14 cellular contexts compared by ENCODE assay signal in genomic region chr1:185404864-185405568, GRCh38.
DNase-seq lines count a peak whose midpoint lies in the region; ATAC-seq and TF ChIP-seq lines count a peak whose summit lies in the region.
"Had no signal": no experiment of that assay in that cellular context is flagged by ENCODE, and none has a peak within 500 bp of the region (broad histone marks: within the 10 kb centered on the region; RNA-seq: fewer than 3 reads in every experiment).

No MANE protein-coding gene starts in this region.

- no peak overlapping the region for H4K8ac ChIP-seq in IMR-90 (ENCODE audit: low read depth in 2 of 2, low read length in 2 of 2)

- H2AK9ac ChIP-seq in IMR-90 (replicated peaks; ENCODE audit: low read depth, low read length, poor library complexity), result no peak overlapping the region

- no peak overlapping the region for H3K23ac ChIP-seq in IMR-90 (ENCODE audit: low read depth, low read length)

- no peak overlapping the region for H3K4me3 ChIP-seq in IMR-90 (ENCODE audit: insufficient read depth, low read depth, low read length)
- H3K4me3 ChIP-seq in PC-9, result no peak overlapping the region
- no peak overlapping the region for H3K4me3 ChIP-seq in neutrophil (ENCODE audit: low read depth in 1 of 2, low read length in 1 of 2)
- H3K4me3 ChIP-seq: BLaER1 treated with 17β-estradiol and CSF1 and Interleukin-3, amounts not matched to agents 10 nM and 100 nM; cardiac muscle cell had no signal

- in situ Hi-C loops in IMR-90 (cut with MboI; ENCODE audit: low sequenced_read_pairs), result no loop called here

- no peak overlapping the region for H3K14ac ChIP-seq in IMR-90 (replicated peaks; ENCODE audit: low read depth, low read length)

- H3K4me1 ChIP-seq in IMR-90 (ENCODE audit: control insufficient read depth, insufficient read depth, low read length), result peaks cover 6% of the 10 kb centered on the region
- H3K4me1 ChIP-seq in PC-9 (replicated peaks; ENCODE audit: insufficient read depth), result no peaks in the 10 kb centered on the region
- H3K4me1 ChIP-seq in neutrophil (ENCODE audit: control insufficient read depth in 1 of 2, insufficient read depth in 1 of 2, low read depth in 1 of 2, low read length in 1 of 2), result peaks cover 37 to 39% of the 10 kb centered on the region in 2 experiments

- H2BK20ac ChIP-seq in IMR-90 (ENCODE audit: low read depth, low read length), result no peak overlapping the region

- BruUV-seq in IMR-90 (replicated peaks; lab: Mats Ljungman, UMichigan) (no TSS peak), PC-9 (replicated peaks; lab: Mats Ljungman, UMichigan) (no TSS peak)

- ATAC-seq in IMR-90 (ENCODE audit: low read depth), result no peak
- ATAC-seq in GM21529 (IDR thresholded peaks at IDR 0.05; ENCODE audit: unreplicated experiment), result no peak

- no peaks in the 10 kb centered on the region for H3K79me2 ChIP-seq in PC-9 (ENCODE audit: low read depth)

- intact Hi-C loops in IMR-90 (cut with micrococcal nuclease) (loop anchor here (5.0 kb wide), 1 partner anchor 88 kb away; the partner anchor contains the start of gene IVNS1ABP), PC-9 (cut with micrococcal nuclease; ENCODE audit: unreplicated experiment) (no loop called here)

- DNase-seq in IMR-90 (no peak), PC-9 (no peak), epithelial cell of prostate (ENCODE audit: low read depth, low spot score) (no peak), NCI-H69 (lab: John Stamatoyannopoulos, UW) (no peak), SHP77 (lab: John Stamatoyannopoulos, UW) (no peak), occipital lobe (lab: John Stamatoyannopoulos, UW) (no peak)
- DNase-seq: effector CD8-positive, alpha-beta T cell; MM.1S; NCI-H2107; SIG-M5 had no signal

- H3K27me3 ChIP-seq in IMR-90 (ENCODE audit: control insufficient read depth, insufficient read depth, low read length) (no peaks in the 10 kb centered on the region), PC-9 (ENCODE audit: insufficient read depth, low read depth) (no peaks in the 10 kb centered on the region), neutrophil (no peaks in the 10 kb centered on the region)
- H3K27me3 ChIP-seq: BLaER1 treated with 17β-estradiol and CSF1 and Interleukin-3, amounts not matched to agents 10 nM and 100 nM; cardiac muscle cell had no signal

- no peak overlapping the region; the same call in 1 of the 2 replicates for H3K18ac ChIP-seq in IMR-90 (ENCODE audit: low read depth, low read length)

- no peak overlapping the region for H3K9ac ChIP-seq in IMR-90 (ENCODE audit: low read depth, low read length)
- H3K9ac ChIP-seq: BLaER1 treated with 17β-estradiol and CSF1 and Interleukin-3, amounts not matched to agents 10 nM and 100 nM had no signal

- dilution Hi-C loops in IMR-90 (cut with HindIII; ENCODE audit: low sequenced_read_pairs, unreplicated experiment), result no loop called here

- no peak overlapping the region for H2AFZ ChIP-seq in IMR-90 (replicated peaks; ENCODE audit: low read length, poor library complexity)
- H2AFZ ChIP-seq in PC-9, result peak overlapping the region; percentile 20; the same call in 1 of the 2 replicates

- no peaks in the 10 kb centered on the region for H3F3A ChIP-seq in PC-9 (ENCODE audit: insufficient read depth, low read depth)

- no peaks in the 10 kb centered on the region for H4K20me1 ChIP-seq in IMR-90 (ENCODE audit: insufficient read depth, low read length)
- no peaks in the 10 kb centered on the region for H4K20me1 ChIP-seq in PC-9 (ENCODE audit: insufficient read depth)
- H4K20me1 ChIP-seq: BLaER1 treated with 17β-estradiol and CSF1 and Interleukin-3, amounts not matched to agents 10 nM and 100 nM had no signal

- H4K91ac ChIP-seq in IMR-90 (ENCODE audit: insufficient read depth, low read depth, low read length), result no peak overlapping the region

- no peak overlapping the region for H2AK5ac ChIP-seq in IMR-90 (ENCODE audit: low read depth, low read length)

- no peaks in the 10 kb centered on the region for H3K79me1 ChIP-seq in IMR-90 (ENCODE audit: low read depth in 1 of 2, low read length in 2 of 2)

- TF ChIP-seq CTCF in IMR-90 (conservative IDR thresholded peaks at IDR 0.05; ENCODE audit: low read depth, low read length) (no peak), PC-9 (conservative IDR thresholded peaks at IDR 0.05) (no peak), neutrophil (IDR thresholded peaks at IDR 0.05) (no peak)

- no peak overlapping the region for H3K56ac ChIP-seq in IMR-90 (ENCODE audit: extremely low read depth, insufficient read depth, low read length)

- H3K4ac ChIP-seq in IMR-90 (ENCODE audit: low read depth, low read length), result no peak overlapping the region

- no peak overlapping the region for H2BK120ac ChIP-seq in IMR-90 (ENCODE audit: low read depth, low read length)

- no peaks in the 10 kb centered on the region for H3K36me3 ChIP-seq in IMR-90 (ENCODE audit: control insufficient read depth, insufficient read depth, low read length)
- H3K36me3 ChIP-seq in PC-9 (ENCODE audit: low read depth), result no peaks in the 10 kb centered on the region
- no peaks in the 10 kb centered on the region for H3K36me3 ChIP-seq in neutrophil
- H3K36me3 ChIP-seq: BLaER1 treated with 17β-estradiol and CSF1 and Interleukin-3, amounts not matched to agents 10 nM and 100 nM; cardiac muscle cell had no signal

- no CpG with 5 or more reads among the region's 7 CpGs for WGBS in IMR-90 (ENCODE audit: extremely low coverage in 2 of 2, insufficient read length in 1 of 2), 2 experiments

- no peak overlapping the region for H2BK5ac ChIP-seq in IMR-90 (ENCODE audit: low read depth, low read length, poor library complexity, severe bottlenecking)

- CTCF ChIA-PET in IMR-90 (lab: Yijun Ruan, JAX), result no interaction called here
- CTCF ChIA-PET in PC-9 (lab: Charles Lee), result no interaction called here

- no peaks in the 10 kb centered on the region; the same call in 1 of the 2 replicates for H3K9me1 ChIP-seq in IMR-90 (ENCODE audit: insufficient read depth, low read length)

- H3K27ac ChIP-seq in IMR-90 (ENCODE audit: insufficient read depth, low read length) (no peak overlapping the region), PC-9 (no peak overlapping the region), epithelial cell of prostate (peak overlapping the region; percentile 18), neutrophil (peak overlapping the region; percentile 54)
- H3K27ac ChIP-seq: BLaER1 treated with 17β-estradiol and CSF1 and Interleukin-3, amounts not matched to agents 10 nM and 100 nM; cardiac muscle cell had no signal

- POLR2A ChIA-PET in IMR-90 (lab: Charles Lee; ENCODE audit: unreplicated experiment), result no interaction called here
- POLR2A ChIA-PET in PC-9 (lab: Charles Lee; ENCODE audit: unreplicated experiment), result no interaction called here

- H4K5ac ChIP-seq in IMR-90 (ENCODE audit: low read depth, low read length), result no peak overlapping the region

- H3K9me2 ChIP-seq in PC-9 (ENCODE audit: insufficient read depth), result no peaks in the 10 kb centered on the region

- no peak overlapping the region for H2BK15ac ChIP-seq in IMR-90 (ENCODE audit: low read depth, low read length)

- no peak for TF ChIP-seq POLR2A in IMR-90 (IDR thresholded peaks at IDR 0.05; ENCODE audit: low read depth, low read length)

- no peak for TF ChIP-seq RAD21 in IMR-90 (IDR thresholded peaks at IDR 0.05; ENCODE audit: low read length)

- H3K4me2 ChIP-seq in IMR-90 (ENCODE audit: low read depth, low read length), result peak overlapping the region; percentile 66
- 0 out of 2 replicates have a peak overlapping the region, but pooled peaks have one; percentile 12 for H3K4me2 ChIP-seq in PC-9
- H3K4me2 ChIP-seq: BLaER1 treated with 17β-estradiol and CSF1 and Interleukin-3, amounts not matched to agents 10 nM and 100 nM had no signal

- no peaks in the 10 kb centered on the region; the same call in 1 of the 2 replicates for H3K9me3 ChIP-seq in IMR-90 (ENCODE audit: control insufficient read depth, insufficient read depth, low read length)
- H3K9me3 ChIP-seq in PC-9 (ENCODE audit: insufficient read depth, low read depth), result no peaks in the 10 kb centered on the region
- H3K9me3 ChIP-seq in neutrophil, result no peaks in the 10 kb centered on the region

TF ChIP-seq in IMR-90, 13 proteins besides CTCF, POLR2A, EP300 and RAD21:
- no peak for TF ChIP-seq ELK1 (IDR thresholded peaks at IDR 0.05; ENCODE audit: borderline replicate concordance, low read depth, low read length)
- TF ChIP-seq FOS (IDR thresholded peaks at IDR 0.05; ENCODE audit: low read depth, low read length), result no peak
- no peak for TF ChIP-seq CEBPB (IDR thresholded peaks at IDR 0.05; ENCODE audit: low read depth, low read length)
- TF ChIP-seq RCOR1 (IDR thresholded peaks at IDR 0.05; ENCODE audit: insufficient replicate concordance, low read length), result no peak
- no peak for TF ChIP-seq RFX5 (IDR thresholded peaks at IDR 0.05; ENCODE audit: low read depth, low read length)
- no peak for TF ChIP-seq NFE2L2 (IDR thresholded peaks at IDR 0.05; ENCODE audit: low read depth, low read length)
- no peak for TF ChIP-seq MAFK (IDR thresholded peaks at IDR 0.05; ENCODE audit: low read depth, low read length)
- TF ChIP-seq SMC3 (IDR thresholded peaks at IDR 0.05; ENCODE audit: low read depth, low read length), result no peak
- no peak for TF ChIP-seq MAZ (IDR thresholded peaks at IDR 0.05; ENCODE audit: borderline replicate concordance, low read depth, low read length)
- TF ChIP-seq CHD1 (IDR thresholded peaks at IDR 0.05; ENCODE audit: low read depth, low read length), result no peak
- TF ChIP-seq, protein P1, sequence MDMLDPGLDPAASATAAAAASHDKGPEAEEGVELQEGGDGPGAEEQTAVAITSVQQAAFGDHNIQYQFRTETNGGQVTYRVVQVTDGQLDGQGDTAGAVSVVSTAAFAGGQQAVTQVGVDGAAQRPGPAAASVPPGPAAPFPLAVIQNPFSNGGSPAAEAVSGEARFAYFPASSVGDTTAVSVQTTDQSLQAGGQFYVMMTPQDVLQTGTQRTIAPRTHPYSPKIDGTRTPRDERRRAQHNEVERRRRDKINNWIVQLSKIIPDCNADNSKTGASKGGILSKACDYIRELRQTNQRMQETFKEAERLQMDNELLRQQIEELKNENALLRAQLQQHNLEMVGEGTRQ (IDR thresholded peaks at IDR 0.05; ENCODE audit: low read depth, low read length), result no peak

Comparison
In these comparisons a context has a peak if more than half of its experiments do, and no peak if none do; other contexts are left out.
1. H3K27ac ChIP-seq: peak in epithelial cell of prostate (single experiment) and neutrophil (single experiment); none in IMR-90 (single experiment) and PC-9 (single experiment).